11 cellular contexts compared by ENCODE assay signal in genomic region chr22:28029962-28030361, GRCh38.
DNase-seq lines count a peak whose midpoint lies in the region; ATAC-seq and TF ChIP-seq lines count a peak whose summit lies in the region.
"Had no signal": no experiment of that assay in that cellular context is flagged by ENCODE, and none has a peak within 500 bp of the region (broad histone marks: within the 10 kb centered on the region; RNA-seq: fewer than 3 reads in every experiment).

No MANE protein-coding gene starts in this region.

- no peaks in the 10 kb centered on the region for H3K9me3 ChIP-seq in breast epithelium
- H3K9me3 ChIP-seq in endodermal cell (ENCODE audit: control insufficient read depth, low read length), result peaks cover 5% of the 10 kb centered on the region
- no peaks in the 10 kb centered on the region for H3K9me3 ChIP-seq in thyroid gland

- H3K27me3 ChIP-seq in breast epithelium, result no peaks in the 10 kb centered on the region
- H3K27me3 ChIP-seq in endodermal cell (ENCODE audit: control insufficient read depth, insufficient read depth, low read length, poor library complexity, severe bottlenecking), result no peaks in the 10 kb centered on the region
- no peaks in the 10 kb centered on the region for H3K27me3 ChIP-seq in thyroid gland
- no peaks in the 10 kb centered on the region for H3K27me3 ChIP-seq in GM23338 (ENCODE audit: insufficient read depth)

- H3K27ac ChIP-seq in breast epithelium, result peak overlapping the region; percentile 80 to 88
- peak overlapping the region; percentile 82 for H3K27ac ChIP-seq in endodermal cell (ENCODE audit: low read depth, low read length)
- H3K27ac ChIP-seq in thyroid gland, result peak overlapping the region; percentile 39 to 67 (median 64)
- no peak overlapping the region for H3K27ac ChIP-seq in GM23338 (ENCODE audit: low read depth)

- intact Hi-C loops in breast epithelium (cut with DNase I; ENCODE audit: low total_unique reads) (loop anchor here (10.0 kb wide), 1 partner anchor 565 kb away; no protein-coding TSS in a partner anchor), MCF 10A (cut with micrococcal nuclease) (no loop called here), thyroid gland (cut with DNase I) (loop anchor here (10.0 kb wide), 1 partner anchor 565 kb away; no protein-coding TSS in a partner anchor)

- H3K4me3 ChIP-seq in breast epithelium (no peak overlapping the region), endodermal cell (ENCODE audit: low read length) (no peak overlapping the region), thyroid gland (replicated peaks in 1 of 3) (no peak overlapping the region), GM23338 (no peak overlapping the region)

- H3K4me3 Mint-ChIP-seq in MCF 10A (ENCODE audit: unreplicated experiment) (no peak overlapping the region), endodermal cell (no peak overlapping the region), nephron progenitor cell (no peak overlapping the region), GM23338 (no peak overlapping the region)
- H3K4me3 Mint-ChIP-seq: brain; stimulated activated naive B cell treated with anti-CD40 and anti-IgM and Interleukin-4, amounts not matched to agents 10 μg/mL and 1 μg/mL and 100 μg/mL, for 72 hours had no signal

- CTCF ChIA-PET in MCF 10A (lab: Yijun Ruan, JAX), result interaction anchor here (0.6 to 1.7 kb wide), 5 partner anchors 10 to 800 kb away, joined by 3 to 11 read pairs (median 4); no protein-coding TSS in a partner anchor

- H2AFZ ChIP-seq in GM23338, result no peak overlapping the region

- DNase-seq in breast epithelium (ENCODE audit: low spot score in 2 of 2), result no peak
- no peak for DNase-seq in MCF 10A (ENCODE audit: unreplicated experiment)
- DNase-seq in endodermal cell, result peak; percentile 20
- DNase-seq in nephron progenitor cell, result no peak
- DNase-seq in thyroid gland, result no peak
- no peak for DNase-seq in NCI-H2196 (lab: John Stamatoyannopoulos, UW; ENCODE audit: unreplicated experiment)
- no peak for DNase-seq in GM23338 (ENCODE audit: low spot score)
- no peak for DNase-seq in G401 (ENCODE audit: low spot score)
- DNase-seq: activated naive CD4-positive, alpha-beta T cell; stimulated activated naive B cell treated with anti-CD40 and anti-IgM and Interleukin-4, amounts not matched to agents 10 μg/mL and 1 μg/mL and 100 μg/mL, for 72 hours had no signal

- H3K4me1 ChIP-seq in breast epithelium (peaks cover 8 to 33% of the 10 kb centered on the region in 2 donors), endodermal cell (ENCODE audit: control insufficient read depth, insufficient read depth, low read length) (peaks cover 7% of the 10 kb centered on the region), thyroid gland (peaks cover 40 to 55% of the 10 kb centered on the region in 2 donors), GM23338 (ENCODE audit: insufficient read depth) (no peaks in the 10 kb centered on the region)

- H3K27me3 Mint-ChIP-seq in MCF 10A (ENCODE audit: insufficient read depth, unreplicated experiment) (peaks cover 19% of the 10 kb centered on the region), endodermal cell (ENCODE audit: insufficient read depth) (no peaks in the 10 kb centered on the region), nephron progenitor cell (ENCODE audit: low read depth, poor library complexity) (no peaks in the 10 kb centered on the region), GM23338 (ENCODE audit: insufficient read depth, low read depth, poor library complexity) (peaks cover 7% of the 10 kb centered on the region)
- H3K27me3 Mint-ChIP-seq: brain had no signal

- no peaks in the 10 kb centered on the region for H4K20me1 ChIP-seq in GM23338 (replicated peaks; ENCODE audit: insufficient read depth)

- no peak for ATAC-seq in GM23338
- ATAC-seq: stimulated activated naive B cell treated with anti-CD40 and anti-IgM and Interleukin-4, amounts not matched to agents 10 μg/mL and 1 μg/mL and 100 μg/mL, for 72 hours had no signal

- no peaks in the 10 kb centered on the region for H3K36me3 ChIP-seq in breast epithelium
- H3K36me3 ChIP-seq in endodermal cell (ENCODE audit: control insufficient read depth, insufficient read depth, low read length), result no peaks in the 10 kb centered on the region
- H3K36me3 ChIP-seq in thyroid gland, result no peaks in the 10 kb centered on the region
- H3K36me3 ChIP-seq in GM23338 (ENCODE audit: insufficient read depth), result no peaks in the 10 kb centered on the region

- H3K79me2 ChIP-seq in GM23338 (replicated peaks; ENCODE audit: insufficient read depth), result no peaks in the 10 kb centered on the region

- H3K9me2 ChIP-seq in GM23338 (ENCODE audit: insufficient read depth), result no peaks in the 10 kb centered on the region

- no peak for TF ChIP-seq CTCF in breast epithelium (IDR thresholded peaks at IDR 0.05)
- TF ChIP-seq CTCF in MCF 10A (IDR thresholded peaks at IDR 0.05; ENCODE audit: unreplicated experiment), result no peak
- TF ChIP-seq CTCF in endodermal cell (conservative IDR thresholded peaks at IDR 0.05), result no peak
- TF ChIP-seq CTCF in nephron progenitor cell (IDR thresholded peaks at IDR 0.05), result no peak
- no peak for TF ChIP-seq CTCF in thyroid gland (IDR thresholded peaks at IDR 0.05)
- no peak for TF ChIP-seq CTCF in GM23338 (conservative IDR thresholded peaks at IDR 0.05; ENCODE audit: low read depth in 2 of 2)

- in situ Hi-C loops in G401 (cut with HindIII; ENCODE audit: low sequenced_read_pairs), result no loop called here

- no peaks in the 10 kb centered on the region for H3K4me1 Mint-ChIP-seq in MCF 10A (ENCODE audit: insufficient read depth, unreplicated experiment)
- peaks cover 24% of the 10 kb centered on the region for H3K4me1 Mint-ChIP-seq in endodermal cell
- peaks cover 85% of the 10 kb centered on the region for H3K4me1 Mint-ChIP-seq in nephron progenitor cell
- H3K4me1 Mint-ChIP-seq in GM23338, result no peaks in the 10 kb centered on the region
- H3K4me1 Mint-ChIP-seq: stimulated activated naive B cell treated with anti-CD40 and anti-IgM and Interleukin-4, amounts not matched to agents 10 μg/mL and 1 μg/mL and 100 μg/mL, for 72 hours had no signal

- H3F3A ChIP-seq in GM23338 (replicated peaks; ENCODE audit: low read depth), result no peaks in the 10 kb centered on the region

- TF ChIP-seq POLR2A in breast epithelium (IDR thresholded peaks at IDR 0.05) (no peak), thyroid gland (IDR thresholded peaks at IDR 0.05) (no peak)

- no TSS peak for BruUV-seq in MCF 10A (replicated peaks; lab: Mats Ljungman, UMichigan)

- H3K9ac ChIP-seq in endodermal cell (ENCODE audit: extremely low read depth, low read length, poor library complexity, severe bottlenecking), result no peak overlapping the region

- 95 to 96% methylated on average over 9 of the region's 9 CpGs for WGBS in endodermal cell (ENCODE audit: insufficient coverage in 1 of 2, insufficient read length in 1 of 2), 2 experiments
- WGBS in thyroid gland, 2 donors, result 92 to 94% methylated on average over 9 of the region's 9 CpGs

- H3K27ac Mint-ChIP-seq in MCF 10A (ENCODE audit: low read depth, unreplicated experiment) (no peak overlapping the region), endodermal cell (no peak overlapping the region), nephron progenitor cell (peak overlapping the region; percentile 42), GM23338 (no peak overlapping the region)
- H3K27ac Mint-ChIP-seq: stimulated activated naive B cell treated with anti-CD40 and anti-IgM and Interleukin-4, amounts not matched to agents 10 μg/mL and 1 μg/mL and 100 μg/mL, for 72 hours had no signal

- POLR2A ChIA-PET in MCF 10A (lab: Yijun Ruan, JAX), result no interaction called here

- H3K9me3 Mint-ChIP-seq in MCF 10A (ENCODE audit: unreplicated experiment) (no peaks in the 10 kb centered on the region), endodermal cell (no peaks in the 10 kb centered on the region), nephron progenitor cell (no peaks in the 10 kb centered on the region), GM23338 (no peaks in the 10 kb centered on the region)
- H3K9me3 Mint-ChIP-seq: brain had no signal

- H3K4me2 ChIP-seq in GM23338, result no peak overlapping the region

- H3K36me3 Mint-ChIP-seq in MCF 10A (ENCODE audit: insufficient read depth, unreplicated experiment) (no peaks in the 10 kb centered on the region), endodermal cell (ENCODE audit: low read depth) (no peaks in the 10 kb centered on the region), nephron progenitor cell (ENCODE audit: low read depth) (peaks cover 9% of the 10 kb centered on the region), GM23338 (ENCODE audit: low read depth) (no peaks in the 10 kb centered on the region)
- H3K36me3 Mint-ChIP-seq: stimulated activated naive B cell treated with anti-CD40 and anti-IgM and Interleukin-4, amounts not matched to agents 10 μg/mL and 1 μg/mL and 100 μg/mL, for 72 hours had no signal

TF ChIP-seq in GM23338, 12 proteins besides CTCF, POLR2A, EP300 and RAD21:
- TF ChIP-seq EZH2 (IDR thresholded peaks at IDR 0.05; ENCODE audit: low read depth, unreplicated experiment), result no peak
- TF ChIP-seq STAT1 (IDR thresholded peaks at IDR 0.05; ENCODE audit: unreplicated experiment), result no peak
TF ChIP-seq in GM23338: peak in this region for 0.
